Comparison of ENCODE assay signal across 26 cellular contexts in the genomic region with DNA sequence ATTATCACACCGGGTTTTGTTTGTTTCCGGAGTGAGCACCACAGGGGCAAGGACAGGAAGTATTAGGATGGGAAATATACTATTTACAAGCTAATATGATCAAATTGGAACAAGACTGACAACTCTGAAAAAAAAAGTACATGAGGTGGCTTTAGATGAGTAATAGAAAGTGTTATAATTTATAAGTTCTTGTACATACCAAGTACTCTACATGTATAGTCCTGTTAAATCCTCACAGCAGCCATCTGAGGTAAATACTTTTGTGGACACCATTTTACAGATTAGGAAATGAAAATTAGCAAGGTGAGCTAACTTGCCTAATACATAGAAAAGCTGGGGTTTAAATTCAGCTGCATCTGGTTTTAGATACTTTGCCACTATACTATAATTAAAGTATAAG. TPM values are rescaled to one million over a fixed set of nuclear protein-coding genes. Genes with fewer than 3 reads are reported as not detected.
"Had no signal": no experiment of that assay in that cellular context is flagged by ENCODE, and none has a peak within 500 bp of the region (broad histone marks: within the 10 kb centered on the region; RNA-seq: fewer than 3 reads in every experiment).

No MANE protein-coding gene starts in this region.

- FAIRE-seq: endothelial cell of umbilical vein, kidney had no signal

- H3K9me3 ChIP-seq: esophagus muscularis mucosa, gastroesophageal sphincter, lower lobe of right lung, psoas muscle, right lobe of liver, testis had no signal

- H3K27me3 ChIP-seq: esophagus muscularis mucosa, gastroesophageal sphincter, right lobe of liver, testis, tibial nerve had no signal

- H3K4me1 ChIP-seq: left ventricle myocardium inferior, lower lobe of right lung, psoas muscle, right lobe of liver, spleen, testis had no signal

- H3K36me3 Mint-ChIP-seq: immature natural killer cell; naive thymus-derived CD4-positive, alpha-beta T cell; stimulated activated memory B cell treated with anti-CD40 and anti-IgM and Interleukin-4, amounts not matched to agents 10 μg/mL and 1 μg/mL and 100 μg/mL, for 72 hours had no signal

- H3K27ac ChIP-seq: coronary artery, esophagus muscularis mucosa, gastroesophageal sphincter, left ventricle myocardium inferior, lower lobe of right lung, psoas muscle, right lobe of liver, spleen, testis, tibial nerve had no signal

- H3K4me3 Mint-ChIP-seq: endodermal cell; immature natural killer cell; naive thymus-derived CD4-positive, alpha-beta T cell; nephron progenitor cell; stimulated activated memory B cell treated with anti-CD40 and anti-IgM and Interleukin-4, amounts not matched to agents 10 μg/mL and 1 μg/mL and 100 μg/mL, for 72 hours; stimulated activated naive CD8-positive, alpha-beta T cell treated with anti-CD3 and anti-CD28 coated beads, Interleukin-15, Interleukin-2, amounts not matched to agents 100 ng/mL and 50 ng/mL, for 24 hours had no signal

- DNase-seq: effector CD4-positive, alpha-beta T cell; endodermal cell; glutamatergic neuron; immature natural killer cell; kidney; left cardiac atrium; left ventricle myocardium inferior; lower lobe of right lung; naive thymus-derived CD4-positive, alpha-beta T cell; nephron progenitor cell; psoas muscle; retina; right lobe of liver; spleen; stimulated activated CD4-positive, alpha-beta T cell treated with anti-CD3 and anti-CD28 coated beads, Interleukin-15, amount 100 ng/mL, for 24 hours; stimulated activated CD4-positive, alpha-beta T cell treated with anti-CD3 and anti-CD28 coated beads, Interleukin-1b, Interleukin-23, amount 100 ng/mL, for 48 hours; stimulated activated CD4-positive, alpha-beta T cell treated with anti-CD3 and anti-CD28 coated beads, Interleukin-4, amount 100 ng/mL, for 24 hours; testis had no signal

- H3K4me3 ChIP-seq: coronary artery, esophagus muscularis mucosa, gastroesophageal sphincter, left ventricle myocardium inferior, lower lobe of right lung, psoas muscle, right lobe of liver, spleen, testis, tibial nerve had no signal

- H3K36me3 ChIP-seq: esophagus muscularis mucosa, gastroesophageal sphincter, left ventricle myocardium inferior, lower lobe of right lung, right lobe of liver, spleen, tibial nerve had no signal

- H3K27ac Mint-ChIP-seq: endodermal cell; immature natural killer cell; naive thymus-derived CD4-positive, alpha-beta T cell; nephron progenitor cell; stimulated activated memory B cell treated with anti-CD40 and anti-IgM and Interleukin-4, amounts not matched to agents 10 μg/mL and 1 μg/mL and 100 μg/mL, for 72 hours; stimulated activated naive CD8-positive, alpha-beta T cell treated with anti-CD3 and anti-CD28 coated beads, Interleukin-15, Interleukin-2, amounts not matched to agents 100 ng/mL and 50 ng/mL, for 24 hours had no signal

- H3K4me1 Mint-ChIP-seq: endodermal cell; immature natural killer cell; naive thymus-derived CD4-positive, alpha-beta T cell; stimulated activated memory B cell treated with anti-CD40 and anti-IgM and Interleukin-4, amounts not matched to agents 10 μg/mL and 1 μg/mL and 100 μg/mL, for 72 hours had no signal

- ATAC-seq: gastroesophageal sphincter; left cardiac atrium; lower lobe of right lung; naive thymus-derived CD4-positive, alpha-beta T cell; psoas muscle; right lobe of liver; stimulated activated memory B cell treated with anti-CD40 and anti-IgM and Interleukin-4, amounts not matched to agents 10 μg/mL and 1 μg/mL and 100 μg/mL, for 72 hours had no signal

- H3K9me3 Mint-ChIP-seq: immature natural killer cell; stimulated activated memory B cell treated with anti-CD40 and anti-IgM and Interleukin-4, amounts not matched to agents 10 μg/mL and 1 μg/mL and 100 μg/mL, for 72 hours had no signal

RNA-seq across cellular contexts. Expression of a gene that starts 11.2 kb away (rescaled TPM):
- total RNA-seq: endodermal cell; endothelial cell of umbilical vein; mononuclear cell; naive thymus-derived CD4-positive, alpha-beta T cell had no signal
- polyA plus RNA-seq: immature natural killer cell; naive thymus-derived CD4-positive, alpha-beta T cell had no signal
